Comparison of ENCODE assay signal across 10 cellular contexts in genomic region chr3:132522353-132522752, GRCh38.
DNase-seq lines count a peak whose midpoint lies in the region; ATAC-seq and TF ChIP-seq lines count a peak whose summit lies in the region.
"Had no signal": no experiment of that assay in that cellular context is flagged by ENCODE, and none has a peak within 500 bp of the region (broad histone marks: within the 10 kb centered on the region; RNA-seq: fewer than 3 reads in every experiment).

No MANE protein-coding gene starts in this region.

- peak in 1 of 3 donors; percentile 67 for DNase-seq in CD4-positive, CD25-positive, alpha-beta regulatory T cell
- DNase-seq in NCI-H2029 treated with DMSO at 0.1 percent for 48 hours (lab: John Stamatoyannopoulos, UW) (no peak), PC-9 (no peak), GM23338 (ENCODE audit: low spot score) (no peak)
- no peak for DNase-seq in stimulated activated CD4-positive, alpha-beta T cell treated with anti-CD3 and anti-CD28 coated beads, Interleukin-2, amount 100 ng/mL, for 48 hours
- DNase-seq: foreskin melanocyte, left lung had no signal

- CTCF ChIA-PET in PC-9 (lab: Charles Lee) = no interaction called here

- POLR2A ChIA-PET in PC-9 (lab: Charles Lee; ENCODE audit: unreplicated experiment) = no interaction called here

- H4K20me1 ChIP-seq in PC-9 (ENCODE audit: insufficient read depth) (no peaks in the 10 kb centered on the region), GM23338 (replicated peaks; ENCODE audit: insufficient read depth) (no peaks in the 10 kb centered on the region)

- peaks cover 0 to 1% (median 0%) of the 10 kb centered on the region in 7 donors for H3K9me3 Mint-ChIP-seq in CD4-positive, CD25-positive, alpha-beta regulatory T cell
- no peaks in the 10 kb centered on the region for H3K9me3 Mint-ChIP-seq in GM23338

- H3K9me3 ChIP-seq in CD4-positive, CD25-positive, alpha-beta regulatory T cell (ENCODE audit: control insufficient read depth in 2 of 2, low read length in 2 of 2) = no peaks in the 10 kb centered on the region
- H3K9me3 ChIP-seq in PC-9 (ENCODE audit: insufficient read depth, low read depth) = no peaks in the 10 kb centered on the region
- H3K9me3 ChIP-seq: left lung had no signal

- H3K36me3 ChIP-seq in CD4-positive, CD25-positive, alpha-beta regulatory T cell (ENCODE audit: control insufficient read depth, insufficient read depth, low read length) = peaks cover 65% of the 10 kb centered on the region
- peaks cover 7% of the 10 kb centered on the region; the same call in 1 of the 2 replicates for H3K36me3 ChIP-seq in PC-9 (ENCODE audit: low read depth)
- H3K36me3 ChIP-seq in GM23338 (ENCODE audit: insufficient read depth) = peaks cover 16% of the 10 kb centered on the region

- H3K27me3 ChIP-seq in CD4-positive, CD25-positive, alpha-beta regulatory T cell (ENCODE audit: control insufficient read depth, insufficient read depth, low read length) = no peaks in the 10 kb centered on the region
- no peaks in the 10 kb centered on the region for H3K27me3 ChIP-seq in PC-9 (ENCODE audit: insufficient read depth, low read depth)
- no peaks in the 10 kb centered on the region for H3K27me3 ChIP-seq in GM23338 (ENCODE audit: insufficient read depth)
- H3K27me3 ChIP-seq: left lung had no signal

- TF ChIP-seq CTCF in PC-9 (conservative IDR thresholded peaks at IDR 0.05) (no peak), GM23338 (conservative IDR thresholded peaks at IDR 0.05; ENCODE audit: low read depth in 2 of 2) (no peak)

- H3K27me3 Mint-ChIP-seq in CD4-positive, CD25-positive, alpha-beta regulatory T cell = no peaks in the 10 kb centered on the region
- H3K27me3 Mint-ChIP-seq in GM23338 (ENCODE audit: insufficient read depth, low read depth, poor library complexity) = no peaks in the 10 kb centered on the region

- H2AFZ ChIP-seq in PC-9 (no peak overlapping the region), GM23338 (no peak overlapping the region)

- H3F3A ChIP-seq in PC-9 (ENCODE audit: insufficient read depth, low read depth) (no peaks in the 10 kb centered on the region), GM23338 (replicated peaks; ENCODE audit: low read depth) (no peaks in the 10 kb centered on the region)

- peak overlapping the region; percentile 9 to 90 (median 86) for H3K27ac Mint-ChIP-seq in CD4-positive, CD25-positive, alpha-beta regulatory T cell
- no peak overlapping the region for H3K27ac Mint-ChIP-seq in GM23338

- BruUV-seq in PC-9 (replicated peaks; lab: Mats Ljungman, UMichigan) = no TSS peak

- H3K4me3 Mint-ChIP-seq in CD4-positive, CD25-positive, alpha-beta regulatory T cell = peak overlapping the region in 1 of 4 donors; percentile 21
- no peak overlapping the region for H3K4me3 Mint-ChIP-seq in GM23338

- H3K4me2 ChIP-seq in PC-9 = no peak overlapping the region
- no peak overlapping the region for H3K4me2 ChIP-seq in GM23338

- no peak overlapping the region for H3K4me3 ChIP-seq in CD4-positive, CD25-positive, alpha-beta regulatory T cell (ENCODE audit: low read depth, low read length)
- H3K4me3 ChIP-seq in PC-9 (no peak overlapping the region), GM23338 (no peak overlapping the region)
- H3K4me3 ChIP-seq: left lung had no signal

- H3K4me1 Mint-ChIP-seq in CD4-positive, CD25-positive, alpha-beta regulatory T cell = peaks cover 6 to 15% (median 7%) of the 10 kb centered on the region in 4 donors
- no peaks in the 10 kb centered on the region for H3K4me1 Mint-ChIP-seq in GM23338

- H3K79me2 ChIP-seq in PC-9 (ENCODE audit: low read depth) (no peaks in the 10 kb centered on the region), GM23338 (replicated peaks; ENCODE audit: insufficient read depth) (no peaks in the 10 kb centered on the region)

- no peaks in the 10 kb centered on the region for H3K9me2 ChIP-seq in PC-9 (ENCODE audit: insufficient read depth)
- H3K9me2 ChIP-seq in GM23338 (ENCODE audit: insufficient read depth) = no peaks in the 10 kb centered on the region

- intact Hi-C loops in PC-9 (cut with micrococcal nuclease; ENCODE audit: unreplicated experiment) = no loop called here

- H3K27ac ChIP-seq in CD4-positive, CD25-positive, alpha-beta regulatory T cell (ENCODE audit: insufficient read depth, low read length, poor library complexity, severe bottlenecking) = no peak overlapping the region
- no peak overlapping the region for H3K27ac ChIP-seq in PC-9
- H3K27ac ChIP-seq in GM23338 (ENCODE audit: low read depth) = no peak overlapping the region
- H3K27ac ChIP-seq: left lung had no signal

- no peaks in the 10 kb centered on the region for H3K4me1 ChIP-seq in CD4-positive, CD25-positive, alpha-beta regulatory T cell (ENCODE audit: control insufficient read depth, insufficient read depth, low read length, poor library complexity, severe bottlenecking)
- H3K4me1 ChIP-seq in PC-9 (replicated peaks; ENCODE audit: insufficient read depth) (no peaks in the 10 kb centered on the region), GM23338 (ENCODE audit: insufficient read depth) (no peaks in the 10 kb centered on the region)
- H3K4me1 ChIP-seq: left lung had no signal

- peaks cover 46% of the 10 kb centered on the region for H3K36me3 Mint-ChIP-seq in CD4-positive, CD25-positive, alpha-beta regulatory T cell
- H3K36me3 Mint-ChIP-seq in GM23338 (ENCODE audit: low read depth) = peaks cover 43% of the 10 kb centered on the region

- peak in 1 of 2 donors; percentile 25 for ATAC-seq in CD4-positive, CD25-positive, alpha-beta regulatory T cell (ENCODE audit: low read depth in 2 of 2)
- peak; percentile 71 for ATAC-seq in GM18870 (IDR thresholded peaks at IDR 0.05; ENCODE audit: unreplicated experiment)
- ATAC-seq in HG02610 (IDR thresholded peaks at IDR 0.05; ENCODE audit: unreplicated experiment) = peak; percentile 98
- peak; percentile 73 for ATAC-seq in HG03460 (IDR thresholded peaks at IDR 0.05; ENCODE audit: unreplicated experiment)
- ATAC-seq in GM23338 = no peak
- ATAC-seq: left lung had no signal

TF ChIP-seq in GM23338, 12 proteins besides CTCF, POLR2A, EP300 and RAD21:
- TF ChIP-seq POLR2AphosphoS5 (IDR thresholded peaks at IDR 0.05; ENCODE audit: low read depth) = no peak
